Comparison of ENCODE assay signal across 8 cellular contexts in the genomic region with DNA sequence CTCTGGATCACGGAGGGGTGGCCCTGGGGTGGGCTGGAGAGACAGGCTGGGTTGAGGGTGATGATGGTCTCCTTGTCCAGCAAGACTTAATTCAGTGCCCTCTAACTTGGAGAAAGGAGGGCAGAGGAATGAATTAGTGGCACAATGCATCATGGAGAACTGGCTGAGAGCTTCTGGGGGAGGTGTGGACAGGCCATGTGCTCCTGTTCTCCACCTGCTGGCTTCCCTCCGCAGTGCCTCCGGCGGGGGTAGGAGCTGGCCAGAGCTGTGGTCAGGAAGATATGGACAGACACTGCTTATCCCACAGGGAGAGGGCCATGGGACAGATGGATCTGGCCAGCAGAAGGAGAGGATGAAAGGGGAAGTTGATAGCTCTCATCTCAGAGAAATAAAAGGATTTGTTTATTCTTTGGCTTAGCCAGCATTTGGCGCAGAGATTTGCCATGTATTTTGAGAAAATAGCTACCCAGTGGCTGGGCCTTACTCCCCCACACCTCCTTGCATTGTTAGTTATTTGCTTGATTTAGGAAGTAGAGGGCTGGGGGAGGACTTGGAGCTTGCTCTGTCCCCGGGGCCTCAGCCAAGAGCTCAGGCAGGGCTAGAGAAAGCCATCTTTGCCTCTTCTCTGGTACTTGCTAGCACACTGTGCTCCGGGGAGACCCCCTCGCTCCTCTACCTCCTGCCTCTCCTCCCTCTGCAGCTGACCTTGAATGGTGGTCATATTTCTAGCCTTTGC.
DNase-seq lines count a peak whose midpoint lies in the region; ATAC-seq and TF ChIP-seq lines count a peak whose summit lies in the region.

No MANE protein-coding gene starts in this region.

- peak; percentile 48 for DNase-seq in EL
- peak; percentile 12 for DNase-seq in NCI-H345 treated with DMSO at 0.1 percent for 48 hours (lab: John Stamatoyannopoulos, UW; ENCODE audit: unreplicated experiment)
- DNase-seq in endodermal cell, result peak; percentile 87
- DNase-seq in natural killer cell treated with Interleukin-12 subunit alpha and Interleukin-12 subunit beta and Interleukin-15 and Interleukin-18, amount 100 ng/mL, for 72 hours (ENCODE audit: low spot score), result no peak
- no peak for DNase-seq in cortex of kidney (lab: John Stamatoyannopoulos, UW)
- no peak for DNase-seq in SKM-1 treated with dmso at 0.1 percent for 144 hours (lab: John Stamatoyannopoulos, UW; ENCODE audit: unreplicated experiment)

- no peak overlapping the region for H3K4me3 Mint-ChIP-seq in endodermal cell
- H3K4me3 Mint-ChIP-seq in natural killer cell treated with Interleukin-12 subunit alpha and Interleukin-12 subunit beta and Interleukin-15 and Interleukin-18, amount 100 ng/mL, for 72 hours, result peak overlapping the region; percentile 78

- H3K4me1 Mint-ChIP-seq in endodermal cell, result peaks cover 35% of the 10 kb centered on the region
- peaks cover 12 to 13% of the 10 kb centered on the region in 2 donors for H3K4me1 Mint-ChIP-seq in natural killer cell treated with Interleukin-12 subunit alpha and Interleukin-12 subunit beta and Interleukin-15 and Interleukin-18, amount 100 ng/mL, for 72 hours (ENCODE audit: low read depth in 2 of 2)

- peaks cover 22% of the 10 kb centered on the region for H3K4me1 ChIP-seq in endodermal cell (ENCODE audit: control insufficient read depth, insufficient read depth, low read length)

- no peak overlapping the region for H3K4me3 ChIP-seq in endodermal cell (ENCODE audit: low read length)

- WGBS in endodermal cell (ENCODE audit: insufficient coverage in 1 of 2, insufficient read length in 1 of 2), 2 experiments, result 61 to 74% methylated on average over 5 to 8 of the region's 8 CpGs

- H3K9ac ChIP-seq in endodermal cell (ENCODE audit: extremely low read depth, low read length, poor library complexity, severe bottlenecking), result no peak overlapping the region

- ATAC-seq in natural killer cell treated with Interleukin-12 subunit alpha and Interleukin-12 subunit beta and Interleukin-15 and Interleukin-18, amount 100 ng/mL, for 72 hours, result no peak
- ATAC-seq in GM21423 (IDR thresholded peaks at IDR 0.05; ENCODE audit: unreplicated experiment) (no peak), GM19467 (IDR thresholded peaks at IDR 0.05; ENCODE audit: unreplicated experiment) (no peak)

- no peaks in the 10 kb centered on the region for H3K27me3 ChIP-seq in endodermal cell (ENCODE audit: control insufficient read depth, insufficient read depth, low read length, poor library complexity, severe bottlenecking)

- H3K9me3 Mint-ChIP-seq in endodermal cell, result no peaks in the 10 kb centered on the region
- no peaks in the 10 kb centered on the region for H3K9me3 Mint-ChIP-seq in natural killer cell treated with Interleukin-12 subunit alpha and Interleukin-12 subunit beta and Interleukin-15 and Interleukin-18, amount 100 ng/mL, for 72 hours

- no peaks in the 10 kb centered on the region for H3K9me3 ChIP-seq in endodermal cell (ENCODE audit: control insufficient read depth, low read length)

- peak overlapping the region; percentile 67 for H3K27ac Mint-ChIP-seq in endodermal cell
- H3K27ac Mint-ChIP-seq in natural killer cell treated with Interleukin-12 subunit alpha and Interleukin-12 subunit beta and Interleukin-15 and Interleukin-18, amount 100 ng/mL, for 72 hours, result peak overlapping the region in 1 of 2 donors; percentile 70

- H3K36me3 Mint-ChIP-seq in endodermal cell (ENCODE audit: low read depth), result no peaks in the 10 kb centered on the region
- H3K36me3 Mint-ChIP-seq in natural killer cell treated with Interleukin-12 subunit alpha and Interleukin-12 subunit beta and Interleukin-15 and Interleukin-18, amount 100 ng/mL, for 72 hours, result no peaks in the 10 kb centered on the region

- peak overlapping the region; percentile 26 for H3K27ac ChIP-seq in endodermal cell (ENCODE audit: low read depth, low read length)

- H3K27me3 Mint-ChIP-seq in endodermal cell (ENCODE audit: insufficient read depth), result peaks cover 1% of the 10 kb centered on the region
- H3K27me3 Mint-ChIP-seq in natural killer cell treated with Interleukin-12 subunit alpha and Interleukin-12 subunit beta and Interleukin-15 and Interleukin-18, amount 100 ng/mL, for 72 hours, result peaks cover 7 to 18% of the 10 kb centered on the region in 2 donors

- peaks cover 10% of the 10 kb centered on the region for H3K36me3 ChIP-seq in endodermal cell (ENCODE audit: control insufficient read depth, insufficient read depth, low read length)

- peak; percentile 74 for TF ChIP-seq CTCF in endodermal cell (conservative IDR thresholded peaks at IDR 0.05)

Comparison
In these comparisons a context has a peak if more than half of its experiments do, and no peak if none do; other contexts are left out.
1. DNase-seq: peak in EL (single experiment), NCI-H345 treated with DMSO at 0.1 percent for 48 hours (single experiment) and endodermal cell (single experiment); none in natural killer cell treated with Interleukin-12 subunit alpha and Interleukin-12 subunit beta and Interleukin-15 and Interleukin-18, amount 100 ng/mL, for 72 hours (single experiment), cortex of kidney (single experiment) and SKM-1 treated with dmso at 0.1 percent for 144 hours (single experiment).